Comparison of ENCODE assay signal across 19 cellular contexts in the genomic region with DNA sequence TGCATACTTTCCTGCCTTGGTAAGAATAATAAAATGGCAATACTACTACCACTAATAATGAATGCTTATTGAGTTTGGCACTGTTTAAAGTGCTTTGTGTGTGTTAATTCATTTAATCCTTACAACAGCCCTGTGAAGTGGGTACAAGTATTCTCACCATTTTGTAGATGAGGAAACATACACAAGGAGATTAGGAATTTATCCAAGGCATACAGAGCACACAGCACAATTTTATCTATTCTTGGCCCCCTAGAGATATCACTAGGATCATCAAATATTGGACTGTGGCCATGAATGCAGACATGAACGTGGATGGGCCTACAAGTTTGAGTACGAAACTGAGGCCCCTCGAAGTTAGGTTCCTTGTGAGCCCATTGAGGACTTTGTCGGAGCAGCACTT. TPM values are rescaled to one million over a fixed set of nuclear protein-coding genes. Genes with fewer than 3 reads are reported as not detected.
DNase-seq lines count a peak whose midpoint lies in the region; ATAC-seq, FAIRE-seq and TF ChIP-seq lines count a peak whose summit lies in the region.
"Had no signal": no experiment of that assay in that cellular context is flagged by ENCODE, and none has a peak within 500 bp of the region (broad histone marks: within the 10 kb centered on the region; RNA-seq: fewer than 3 reads in every experiment).

No MANE protein-coding gene starts in this region.

- H2AFZ ChIP-seq in KMS-11 (ENCODE audit: low read depth) (no peak overlapping the region), Loucy (ENCODE audit: low read length) (no peak overlapping the region), K562 (ENCODE audit: low read depth, low read length) (no peak overlapping the region)

- H3K4me1 Mint-ChIP-seq in activated naive CD4-positive, alpha-beta T cell treated with anti-CD3 and anti-CD28 coated beads for 36 hours (ENCODE audit: low read depth): peaks cover 10% of the 10 kb centered on the region

- H3K27ac ChIP-seq in KMS-11: peak overlapping the region; percentile 63; the same call in 1 of the 2 replicates
- no peak overlapping the region; the same call in 2 of the 3 replicates for H3K27ac ChIP-seq in K562 (ENCODE audit: extremely low read depth, low read depth, low read length)

- no peaks in the 10 kb centered on the region for H3F3A ChIP-seq in Loucy (ENCODE audit: low read depth)

- H3K27me3 Mint-ChIP-seq in activated naive CD4-positive, alpha-beta T cell treated with anti-CD3 and anti-CD28 coated beads for 36 hours (ENCODE audit: low read depth): peaks cover 17% of the 10 kb centered on the region

- H3K4me1 ChIP-seq in KMS-11 (ENCODE audit: low read depth, poor library complexity, severe bottlenecking) (peaks cover 65% of the 10 kb centered on the region), Loucy (ENCODE audit: insufficient read depth, low read length, poor library complexity, severe bottlenecking) (peaks cover 27% of the 10 kb centered on the region), K562 (replicated peaks in 1 of 2; ENCODE audit: control insufficient read depth in 2 of 2, insufficient read depth in 2 of 2, low read length in 2 of 2) (peaks cover 33 to 40% of the 10 kb centered on the region in 2 experiments)
- H3K4me1 ChIP-seq: HAP-1 had no signal

- no peak overlapping the region for H3K9ac ChIP-seq in KMS-11
- H3K9ac ChIP-seq in Loucy (ENCODE audit: low read depth, low read length, poor library complexity, severe bottlenecking): no peak overlapping the region
- H3K9ac ChIP-seq in K562 (ENCODE audit: insufficient read depth in 1 of 2, low read depth in 2 of 2, low read length in 2 of 2): no peak overlapping the region; a peak in 1 of 4 replicates

- no peaks in the 10 kb centered on the region for H4K20me1 ChIP-seq in KMS-11 (ENCODE audit: insufficient read depth)
- no peaks in the 10 kb centered on the region for H4K20me1 ChIP-seq in Loucy (ENCODE audit: insufficient read depth, low read length, poor library complexity, severe bottlenecking)
- H4K20me1 ChIP-seq in K562 (replicated peaks; ENCODE audit: control insufficient read depth, insufficient read depth, low read length): 0 out of 2 replicates have a peak, but pooled peaks cover 4% of the 10 kb centered on the region

- no peaks in the 10 kb centered on the region for H3K79me2 ChIP-seq in KMS-11 (ENCODE audit: insufficient read depth, low read depth)
- H3K79me2 ChIP-seq in Loucy (ENCODE audit: insufficient read depth, low read length): no peaks in the 10 kb centered on the region
- no peaks in the 10 kb centered on the region for H3K79me2 ChIP-seq in K562 (ENCODE audit: control insufficient read depth, insufficient read depth, low read length)

- no peaks in the 10 kb centered on the region for H3K9me2 ChIP-seq in Loucy (replicated peaks; ENCODE audit: low read depth, low read length)

- H3K9me3 ChIP-seq in Loucy (ENCODE audit: insufficient read depth, low read depth, low read length): no peaks in the 10 kb centered on the region
- no peaks in the 10 kb centered on the region for H3K9me3 ChIP-seq in K562 (replicated peaks; ENCODE audit: control insufficient read depth, insufficient read depth, low read depth, low read length)
- H3K9me3 ChIP-seq in MG63: no peaks in the 10 kb centered on the region
- H3K9me3 ChIP-seq: HAP-1 had no signal

- TF ChIP-seq EP300 in K562 (IDR thresholded peaks at IDR 0.05; ENCODE audit: low read length): no peak

- ATAC-seq in K562 (no peak; the same call in 2 of the 3 replicates), GM21423 (IDR thresholded peaks at IDR 0.05; ENCODE audit: unreplicated experiment) (no peak)

- intact Hi-C loops in K562 (cut with micrococcal nuclease) (loop anchor here (1.0 kb wide), 1 partner anchor 15 kb away; no protein-coding TSS in a partner anchor), posterior vena cava (cut with DNase I) (no loop called here)
- intact Hi-C loops in activated naive CD4-positive, alpha-beta T cell treated with anti-CD3 and anti-CD28 coated beads for 36 hours (cut with micrococcal nuclease): no loop called here

- H3K36me3 ChIP-seq in KMS-11 (ENCODE audit: insufficient read depth) (no peaks in the 10 kb centered on the region), Loucy (ENCODE audit: insufficient read depth, low read length) (no peaks in the 10 kb centered on the region), K562 (ENCODE audit: control insufficient read depth, insufficient read depth, low read length) (no peaks in the 10 kb centered on the region), MG63 (no peaks in the 10 kb centered on the region)
- H3K36me3 ChIP-seq: HAP-1 had no signal

- DNase-seq in K562 (ENCODE audit: extremely low read depth in 1 of 4, low spot score in 3 of 4) (no peak), posterior vena cava (ENCODE audit: low spot score) (peak; percentile 0), MG63 (no peak)
- DNase-seq in activated naive CD4-positive, alpha-beta T cell treated with anti-CD3 and anti-CD28 coated beads for 36 hours: no peak
- DNase-seq: C1 segment of cervical spinal cord; Calu3; CD4-positive, alpha-beta memory T cell; COR-L47; DMS53; DMS79 treated with DMSO at 0.1 percent for 48 hours; GF-D8; HFFc6 had no signal

- no peaks in the 10 kb centered on the region for H3K9me1 ChIP-seq in K562 (ENCODE audit: control insufficient read depth, insufficient read depth, low read length)

- CTCF ChIA-PET in K562 (lab: Yijun Ruan, JAX; ENCODE audit: low intra/inter-chr PET ratio): no interaction called here
- CTCF ChIA-PET in activated naive CD4-positive, alpha-beta T cell treated with anti-CD3 and anti-CD28 coated beads for 36 hours (lab: Charles Lee): no interaction called here

- no peak for FAIRE-seq in K562 (lab: Jason Lieb, UNC)
- FAIRE-seq: GM12891, GM18507, H1 had no signal

- H3K9me3 Mint-ChIP-seq in activated naive CD4-positive, alpha-beta T cell treated with anti-CD3 and anti-CD28 coated beads for 36 hours: no peaks in the 10 kb centered on the region
- H3K9me3 Mint-ChIP-seq: CD4-positive, alpha-beta memory T cell; HFFc6 had no signal

- TF ChIP-seq POLR2A in K562 (conservative IDR thresholded peaks at IDR 0.05): no peak

- H3K4me3 ChIP-seq in KMS-11 (IDR thresholded peaks at IDR 0.05; ENCODE audit: insufficient read depth, low read depth, low read length) (no peak overlapping the region), Loucy (ENCODE audit: low read length, poor library complexity, severe bottlenecking) (no peak overlapping the region), K562 (no peak overlapping the region), MG63 (no peak overlapping the region)
- H3K4me3 ChIP-seq: HAP-1 had no signal

- POLR2A ChIA-PET in K562 (lab: Yijun Ruan, JAX): interaction anchor here (0.7 to 5.6 kb wide), 7 partner anchors 10 to 873 kb away, joined by 3 to 55 read pairs (median 12); a partner anchor contains a TSS

- no peak overlapping the region for H3K27ac Mint-ChIP-seq in activated naive CD4-positive, alpha-beta T cell treated with anti-CD3 and anti-CD28 coated beads for 36 hours
- H3K27ac Mint-ChIP-seq: HFFc6 had no signal

- TF ChIP-seq CTCF in KMS-11 (conservative IDR thresholded peaks at IDR 0.05; ENCODE audit: low read depth, low read length) (no peak), Loucy (conservative IDR thresholded peaks at IDR 0.05; ENCODE audit: low read length) (no peak), K562 (IDR thresholded peaks at IDR 0.05 in 2 of 3, conservative IDR thresholded peaks at IDR 0.05 in 1 of 3; ENCODE audit: insufficient read depth in 2 of 3, low read depth in 1 of 3, low read length in 3 of 3) (no peak)

- WGBS in K562 (ENCODE audit: insufficient coverage, low coverage, missing lambda C conversion rate): 22% methylated on average over 4 of the region's 4 CpGs

- no TSS peak for BruUV-seq in K562 (replicated peaks; lab: Mats Ljungman, UMichigan)

- no peak for TF ChIP-seq RAD21 in K562 (CRISPR knock-in tag; conservative IDR thresholded peaks at IDR 0.05 in 1 of 2, IDR thresholded peaks at IDR 0.05 in 1 of 2)

- no peaks in the 10 kb centered on the region for H3K36me3 Mint-ChIP-seq in activated naive CD4-positive, alpha-beta T cell treated with anti-CD3 and anti-CD28 coated beads for 36 hours (ENCODE audit: low read depth)
- H3K36me3 Mint-ChIP-seq: CD4-positive, alpha-beta memory T cell had no signal

- peak overlapping the region; percentile 51 for H3K4me2 ChIP-seq in KMS-11
- H3K4me2 ChIP-seq in Loucy (ENCODE audit: low read depth, low read length, poor library complexity, severe bottlenecking): peak overlapping the region; percentile 67
- H3K4me2 ChIP-seq in K562 (ENCODE audit: insufficient read depth, low read length): peak overlapping the region; percentile 58

- H3K27me3 ChIP-seq in KMS-11 (ENCODE audit: insufficient read depth, low read depth) (no peaks in the 10 kb centered on the region), Loucy (ENCODE audit: insufficient read depth, low read length, poor library complexity, severe bottlenecking) (no peaks in the 10 kb centered on the region), K562 (ENCODE audit: control insufficient read depth in 2 of 2, insufficient read depth in 2 of 2, low read length in 2 of 2) (no peaks in the 10 kb centered on the region), MG63 (no peaks in the 10 kb centered on the region)

- in situ Hi-C loops in K562 (cut with MboI): no loop called here

- no peak overlapping the region for H3K4me3 Mint-ChIP-seq in activated naive CD4-positive, alpha-beta T cell treated with anti-CD3 and anti-CD28 coated beads for 36 hours
- H3K4me3 Mint-ChIP-seq: HFFc6 had no signal

TF ChIP-seq in K562, 482 proteins besides CTCF, POLR2A, EP300 and RAD21 (continues in another document):
- TF ChIP-seq CC2D1A (IDR thresholded peaks at IDR 0.05): no peak

RNA-seq across cellular contexts. Expression of a gene that starts 39.5 kb away (rescaled TPM):
- 12.1 and 13.3 TPM in 2 replicates for total RNA-seq in K562 (2011; cell fraction: chromatin; rRNA removed; ENCODE audit: low replicate concordance)
- total RNA-seq in K562 (2011; cell fraction: nucleolus; rRNA removed): 8.7 and 8.8 TPM in 2 replicates
- 11.4 and 17.1 TPM in 2 replicates for total RNA-seq in K562 (2011; cell fraction: nucleoplasm; rRNA removed)
- total RNA-seq in K562 (2014; rRNA removed) (1.8 and 3.6 TPM in 2 replicates), K562 (2014; rRNA removed; fragmentation: Illumina TruSeq; extraction: Trizol) (4.5 and 5.2 TPM in 2 replicates), K562 (2015; rRNA removed; fragmentation: Illumina TruSeq; extraction: Trizol) (2.5 and 2.8 TPM in 2 replicates), K562 (2021) (7.1 and 7.7 TPM in 2 replicates), posterior vena cava (10 to 100 TPM in 1 of 2 donors, 1 to 10 TPM in 1; 3.6 to 12.4 TPM)
- polyA plus RNA-seq in K562 (2011; rRNA removed) (7.7 and 8.2 TPM in 2 replicates), K562 (2014; fragmentation: Illumina TruSeq; extraction: Trizol) (3.4 and 4.0 TPM in 2 replicates), K562 (2014; fragmentation: Nextera tagmentation; extraction: Ambion mirVana) (1 to 10 TPM; 3.8 to 5.0 TPM), K562 (2014; rRNA removed) (2.8 and 2.9 TPM in 2 replicates)
- 4.5 and 7.5 TPM in 2 replicates for polyA plus RNA-seq in K562 (2011; cell fraction: cytosol; rRNA removed)
- 3.9 and 5.1 TPM in 2 replicates for polyA plus RNA-seq in K562 (2011; cell fraction: nucleus; rRNA removed)
- 2.4 and 3.7 TPM in 2 replicates for polyA plus RNA-seq in K562 (2012)
- polyA minus RNA-seq in K562 (2011; rRNA and poly(A)+ RNA removed): 26.9 and 28.8 TPM in 2 replicates
- polyA minus RNA-seq in K562 (2011; cell fraction: cytosol; rRNA and poly(A)+ RNA removed): 11.0 and 11.5 TPM in 2 replicates
- 7.1 and 12.4 TPM in 2 replicates for polyA minus RNA-seq in K562 (2011; cell fraction: nucleus; rRNA and poly(A)+ RNA removed)
- 10 to 100 TPM; 10.7 to 11.2 TPM for total RNA-seq in activated naive CD4-positive, alpha-beta T cell treated with anti-CD3 and anti-CD28 coated beads for 36 hours
- 6.2 and 6.4 TPM in 2 replicates for total RNA-seq in MG63 (2014; rRNA removed; shearing (Covaris generic); ENCODE audit: low replicate concordance)
